In genomic region chr19:1163283-1163933, GRCh38 we compare ENCODE assay signal across 22 cellular contexts. TPM values are rescaled to one million over a fixed set of nuclear protein-coding genes. Genes with fewer than 3 reads are reported as not detected.
DNase-seq lines count a peak whose midpoint lies in the region; ATAC-seq and TF ChIP-seq lines count a peak whose summit lies in the region.
"Had no signal": no experiment of that assay in that cellular context is flagged by ENCODE, and none has a peak within 500 bp of the region (broad histone marks: within the 10 kb centered on the region; RNA-seq: fewer than 3 reads in every experiment).

No MANE protein-coding gene starts in this region.

- H3K27ac Mint-ChIP-seq in nephron progenitor cell: peak overlapping the region; percentile 91
- no peak overlapping the region for H3K27ac Mint-ChIP-seq in WTC11

- peak overlapping the region in 3 of 4 donors; percentile 66 to 70 (median 67) for H3K27ac ChIP-seq in upper lobe of left lung
- no peak overlapping the region for H3K27ac ChIP-seq in prostate gland
- H3K27ac ChIP-seq: cardiac muscle cell, parathyroid adenoma, PC-9, tibial artery had no signal

- H3K27me3 Mint-ChIP-seq in nephron progenitor cell (ENCODE audit: low read depth, poor library complexity) (no peaks in the 10 kb centered on the region), WTC11 (ENCODE audit: low read depth) (no peaks in the 10 kb centered on the region)
- H3K27me3 Mint-ChIP-seq: CD8-positive, alpha-beta memory T cell had no signal

- ATAC-seq in Right ventricle myocardium inferior (peak; percentile 43), left cardiac atrium (peak; percentile 26 to 54), upper lobe of left lung (ENCODE audit: low FRiP score in 2 of 2) (peak; percentile 19 to 76), WTC11 (no peak), HG03097 (IDR thresholded peaks at IDR 0.05; ENCODE audit: low FRiP score, unreplicated experiment) (no peak)
- ATAC-seq: SK-N-SH treated with all-trans-retinoic acid at 6 μM for 48 hours had no signal

- WGBS in upper lobe of left lung, 2 donors: 80 to 83% methylated on average over 7 to 25 of the region's 41 CpGs
- WGBS in prostate gland: 86% methylated on average over 29 of the region's 41 CpGs

- H3K4me3 Mint-ChIP-seq in nephron progenitor cell (no peak overlapping the region), WTC11 (no peak overlapping the region)
- H3K4me3 Mint-ChIP-seq: CD8-positive, alpha-beta memory T cell had no signal

- TF ChIP-seq CTCF in nephron progenitor cell (IDR thresholded peaks at IDR 0.05) (no peak), upper lobe of left lung (IDR thresholded peaks at IDR 0.05) (no peak), prostate gland (IDR thresholded peaks at IDR 0.05) (no peak), WTC11 (IDR thresholded peaks at IDR 0.05) (no peak)

- H3K4me3 ChIP-seq in upper lobe of left lung (peak overlapping the region in 1 of 4 donors; percentile 1), prostate gland (no peak overlapping the region)
- H3K4me3 ChIP-seq: cardiac muscle cell, PC-9, tibial artery had no signal

- TF ChIP-seq POLR2A in upper lobe of left lung (IDR thresholded peaks at IDR 0.05) (no peak), prostate gland (IDR thresholded peaks at IDR 0.05) (no peak)

- POLR2A ChIA-PET in WTC11 (lab: Charles Lee): no interaction called here

- peaks cover 30 to 64% (median 37%) of the 10 kb centered on the region in 4 donors for H3K4me1 ChIP-seq in upper lobe of left lung
- H3K4me1 ChIP-seq in prostate gland (replicated peaks): no peaks in the 10 kb centered on the region
- H3K4me1 ChIP-seq: parathyroid adenoma had no signal

- peak; percentile 83 for DNase-seq in Right ventricle myocardium inferior (ENCODE audit: missing footprints)
- no peak for DNase-seq in cardiac septum (ENCODE audit: low spot score)
- no peak for DNase-seq in left cardiac atrium
- no peak for DNase-seq in nephron progenitor cell
- DNase-seq in upper lobe of left lung: peak in 1 of 2 donors; percentile 86
- DNase-seq in prostate gland (ENCODE audit: low spot score): no peak
- no peak for DNase-seq in WTC11 (ENCODE audit: low spot score)
- DNase-seq: activated CD4-positive, CD25-positive, alpha-beta regulatory T cell treated with anti-CD3 and anti-CD28 coated beads, Interleukin-2, amount 50 U/mL, for 72 hours; CD8-positive, alpha-beta memory T cell; DND-41; effector memory CD4-positive, alpha-beta T cell; kidney glomerular epithelial cell; NCI-H1092 treated with DMSO at 0.1 percent for 48 hours; NCI-H2081 treated with DMSO at 0.1 percent for 48 hours; NCI-H748 treated with DMSO at 0.1 percent for 48 hours; T-helper 9 cell; tibial artery had no signal

- intact Hi-C loops in Right ventricle myocardium inferior (cut with DNase I): no loop called here
- intact Hi-C loops in cardiac septum (cut with DNase I): no loop called here
- intact Hi-C loops in left cardiac atrium (cut with DNase I): no loop called here
- intact Hi-C loops in prostate gland (cut with DNase I): no loop called here

- no peak for TF ChIP-seq EP300 in upper lobe of left lung (IDR thresholded peaks at IDR 0.05)

- H3K9me3 Mint-ChIP-seq in nephron progenitor cell (no peaks in the 10 kb centered on the region), WTC11 (no peaks in the 10 kb centered on the region)
- H3K9me3 Mint-ChIP-seq: CD8-positive, alpha-beta memory T cell had no signal

- peaks cover 39% of the 10 kb centered on the region for H3K4me1 Mint-ChIP-seq in nephron progenitor cell
- H3K4me1 Mint-ChIP-seq in WTC11: peaks cover 11% of the 10 kb centered on the region

- H3K27me3 ChIP-seq in upper lobe of left lung (no peaks in the 10 kb centered on the region), prostate gland (replicated peaks; ENCODE audit: insufficient read depth) (no peaks in the 10 kb centered on the region)
- H3K27me3 ChIP-seq: cardiac muscle cell, tibial artery had no signal

- H3K36me3 ChIP-seq in upper lobe of left lung (peaks cover 0 to 18% (median 6%) of the 10 kb centered on the region in 4 donors), prostate gland (no peaks in the 10 kb centered on the region)
- H3K36me3 ChIP-seq: cardiac muscle cell had no signal

- H3K36me3 Mint-ChIP-seq in nephron progenitor cell (ENCODE audit: low read depth): no peaks in the 10 kb centered on the region
- no peaks in the 10 kb centered on the region for H3K36me3 Mint-ChIP-seq in WTC11

- CTCF ChIA-PET in WTC11 (lab: Charles Lee): interaction anchor here (0.9 to 1.8 kb wide), 2 partner anchors 50 to 59 kb away, joined by 3 to 9 read pairs; no protein-coding TSS in a partner anchor

- H3K9me3 ChIP-seq in upper lobe of left lung (no peaks in the 10 kb centered on the region), prostate gland (no peaks in the 10 kb centered on the region)
- H3K9me3 ChIP-seq: tibial artery had no signal

TF ChIP-seq in WTC11, 78 proteins besides CTCF, POLR2A, EP300 and RAD21 (continues in another document):
- TF ChIP-seq ZNF317 (CRISPR knock-in tag; IDR thresholded peaks at IDR 0.05; ENCODE audit: borderline replicate concordance, low read depth): no peak
- TF ChIP-seq TEAD1 (CRISPR knock-in tag; IDR thresholded peaks at IDR 0.05): no peak
- no peak for TF ChIP-seq ZNF671 (CRISPR knock-in tag; IDR thresholded peaks at IDR 0.05)
- TF ChIP-seq ELF4 (CRISPR knock-in tag; IDR thresholded peaks at IDR 0.05; ENCODE audit: low read depth): no peak
- TF ChIP-seq ZNF232 (CRISPR knock-in tag; IDR thresholded peaks at IDR 0.05): no peak
- no peak for TF ChIP-seq CBFB (CRISPR knock-in tag; IDR thresholded peaks at IDR 0.05; ENCODE audit: low read depth)
- TF ChIP-seq FOXP4 (CRISPR knock-in tag; IDR thresholded peaks at IDR 0.05): no peak
- no peak for TF ChIP-seq NFYB (CRISPR knock-in tag; conservative IDR thresholded peaks at IDR 0.05; ENCODE audit: low read depth)
- TF ChIP-seq ATF6 (CRISPR knock-in tag; IDR thresholded peaks at IDR 0.05): no peak

RNA-seq across cellular contexts. Expression of gene SBNO2, which starts 10.7 kb away (rescaled TPM):
- total RNA-seq in Right ventricle myocardium inferior (14.7 TPM), cardiac septum (37.3 TPM), left cardiac atrium (10 to 100 TPM; 27.2 to 64.2 TPM), upper lobe of left lung (100 to 1,000 TPM in 4 of 6 donors, 10 to 100 TPM in 2; 44.8 to 159 (median 106) TPM), prostate gland (10 to 100 TPM; 32.5 to 79.9 TPM), WTC11 (2021) (40.7 to 57.3 TPM (median 48.0 TPM) in 3 replicates)

RNA-seq across cellular contexts. Expression of gene STK11, which starts 42.2 kb away (rescaled TPM):
- total RNA-seq in Right ventricle myocardium inferior: 49.9 TPM
- total RNA-seq in cardiac septum: 49.7 TPM
- total RNA-seq in left cardiac atrium: 10 to 100 TPM; 48.2 to 53.0 TPM
- 100 to 1,000 TPM in 1 of 6 donors, 10 to 100 TPM in 5; 50.2 to 168 (median 63.2) TPM for total RNA-seq in upper lobe of left lung
- total RNA-seq in prostate gland: 100 to 1,000 TPM in 1 of 2 donors, 10 to 100 TPM in 1; 75.1 to 157 TPM
- 106 to 112 TPM (median 106 TPM) in 3 replicates for total RNA-seq in WTC11 (2021)

RNA-seq across cellular contexts. Expression of gene GPX4, which starts 59.6 kb away (rescaled TPM):
- total RNA-seq in Right ventricle myocardium inferior (361 TPM), cardiac septum (243 TPM), left cardiac atrium (100 to 1,000 TPM; 378 to 432 TPM), upper lobe of left lung (100 to 1,000 TPM; 370 to 717 (median 484) TPM), prostate gland (100 to 1,000 TPM; 577 to 627 TPM), WTC11 (2021) (363 to 377 TPM (median 368 TPM) in 3 replicates)

Comparison
In these comparisons a context has a peak if more than half of its experiments do, and no peak if none do; other contexts are left out.
1. ATAC-seq: peak in Right ventricle myocardium inferior (single experiment), left cardiac atrium (2 of 2) and upper lobe of left lung (2 of 2); none in WTC11 (single experiment) and HG03097 (single experiment).
2. H3K27ac ChIP-seq: peak in upper lobe of left lung (3 of 4); none in prostate gland (0 of 2).